In genomic region chr6:28355743-28356665, GRCh38 we compare ENCODE assay signal across 8 cellular contexts. TPM values are rescaled to one million over a fixed set of nuclear protein-coding genes. Genes with fewer than 3 reads are reported as not detected.
DNase-seq lines count a peak whose midpoint lies in the region; ATAC-seq and TF ChIP-seq lines count a peak whose summit lies in the region.

No MANE protein-coding gene starts in this region.

- peak overlapping the region in 1 of 2 experiments; percentile 73 for H3K14ac ChIP-seq in mesenchymal stem cell (ENCODE audit: low read length in 2 of 2)

- no peak overlapping the region for H2BK5ac ChIP-seq in mesenchymal stem cell (ENCODE audit: low read depth, low read length, poor library complexity, severe bottlenecking)

- peak overlapping the region; percentile 90 for H2BK120ac ChIP-seq in mesenchymal stem cell (ENCODE audit: low read depth, low read length)

- H2AFZ ChIP-seq in mesenchymal stem cell (ENCODE audit: low read depth, low read length): no peak overlapping the region

- peaks cover 14% of the 10 kb centered on the region for H3K9me3 ChIP-seq in HUES6 (ENCODE audit: control insufficient read depth, insufficient read depth, low read depth, low read length)
- no peaks in the 10 kb centered on the region for H3K9me3 ChIP-seq in mesenchymal stem cell (ENCODE audit: control insufficient read depth, low read length)

- WGBS in mesenchymal stem cell: 19% methylated on average over 19 of the region's 19 CpGs

- peak overlapping the region; percentile 95 for H4K91ac ChIP-seq in mesenchymal stem cell (ENCODE audit: low read length)

- H3K4ac ChIP-seq in mesenchymal stem cell (ENCODE audit: low read depth in 1 of 2, low read length in 2 of 2): peak overlapping the region; percentile 83 to 96

- peak; percentile 86 for TF ChIP-seq CTCF in endothelial cell (IDR thresholded peaks at IDR 0.05; ENCODE audit: unreplicated experiment)

- peak overlapping the region; percentile 55 for H2AK5ac ChIP-seq in mesenchymal stem cell (ENCODE audit: low read length, severe bottlenecking)

- H2BK12ac ChIP-seq in mesenchymal stem cell (ENCODE audit: low read length in 2 of 2): peak overlapping the region; percentile 7 to 84

- no peaks in the 10 kb centered on the region for H3K27me3 ChIP-seq in HUES6 (ENCODE audit: control insufficient read depth, insufficient read depth, low read length)
- H3K27me3 ChIP-seq in mesenchymal stem cell (ENCODE audit: control insufficient read depth in 1 of 2, insufficient read depth in 1 of 2, low read length in 2 of 2): no peaks in the 10 kb centered on the region

- H3K9me3 Mint-ChIP-seq in endothelial cell (ENCODE audit: unreplicated experiment): no peaks in the 10 kb centered on the region

- peak overlapping the region; percentile 82 for H3K27ac Mint-ChIP-seq in endothelial cell (ENCODE audit: unreplicated experiment)

- peaks cover 4% of the 10 kb centered on the region for H3K27me3 Mint-ChIP-seq in endothelial cell (ENCODE audit: unreplicated experiment)

- peak overlapping the region; percentile 18 for H3K9ac ChIP-seq in HUES6 (ENCODE audit: low read length)
- H3K9ac ChIP-seq in mesenchymal stem cell (ENCODE audit: low read length): peak overlapping the region; percentile 90

- peaks cover 8% of the 10 kb centered on the region for H3K36me3 Mint-ChIP-seq in endothelial cell (ENCODE audit: low read depth, unreplicated experiment)

- ATAC-seq in GM19035 (IDR thresholded peaks at IDR 0.05; ENCODE audit: unreplicated experiment): peak; percentile 85

- H3K23ac ChIP-seq in mesenchymal stem cell (ENCODE audit: low read length in 2 of 2): no peak overlapping the region

- H3K18ac ChIP-seq in mesenchymal stem cell (ENCODE audit: low read depth in 1 of 2, low read length in 2 of 2): peak overlapping the region; percentile 56 to 93

- H3K4me3 Mint-ChIP-seq in endothelial cell (ENCODE audit: unreplicated experiment): peak overlapping the region; percentile 83

- H3K36me3 ChIP-seq in HUES6 (ENCODE audit: control insufficient read depth, insufficient read depth, low read length) (peaks cover 7% of the 10 kb centered on the region), mesenchymal stem cell (ENCODE audit: control insufficient read depth in 1 of 2, insufficient read depth in 2 of 2, low read depth in 1 of 2, low read length in 2 of 2) (peaks cover 2 to 5% of the 10 kb centered on the region in 2 experiments)

- H3K4me1 Mint-ChIP-seq in endothelial cell (ENCODE audit: unreplicated experiment): peaks cover 20% of the 10 kb centered on the region

- H3K4me1 ChIP-seq in HUES6 (ENCODE audit: control insufficient read depth, insufficient read depth, low read length) (peaks cover 14% of the 10 kb centered on the region), mesenchymal stem cell (ENCODE audit: control insufficient read depth, insufficient read depth, low read depth, low read length) (peaks cover 11% of the 10 kb centered on the region)

- DNase-seq in AG20443 (ENCODE audit: low spot score) (peak; percentile 80), NOMO-1 treated with DMSO at 0.1 percent for 48 hours (lab: John Stamatoyannopoulos, UW; ENCODE audit: unreplicated experiment) (peak; percentile 72), endothelial cell (ENCODE audit: low spot score) (peak; percentile 85), mesenchymal stem cell (peak; percentile 93)
- peak; percentile 51 for DNase-seq in activated CD8-positive, alpha-beta memory T cell treated with anti-CD3 and anti-CD28 coated beads, Interleukin-2, amount 50 U/mL, for 4 hours
- DNase-seq in stimulated activated CD8-positive, alpha-beta memory T cell treated with anti-CD3 and anti-CD28 coated beads, Interleukin-2, amount 100 ng/mL, for 1 hour (ENCODE audit: low read depth in 2 of 2): peak; percentile 15 to 23

- H4K8ac ChIP-seq in mesenchymal stem cell (ENCODE audit: low read length): peak overlapping the region; percentile 98

- peaks cover 30% of the 10 kb centered on the region for H3K79me1 ChIP-seq in mesenchymal stem cell (replicated peaks; ENCODE audit: low read length, poor library complexity, severe bottlenecking)

- peak overlapping the region; percentile 50 for H3K4me3 ChIP-seq in HUES6 (ENCODE audit: low read depth, low read length)
- peak overlapping the region; percentile 42 to 84 for H3K4me3 ChIP-seq in mesenchymal stem cell (ENCODE audit: insufficient read depth in 1 of 2, low read depth in 1 of 2, low read length in 2 of 2)

- H3K4me2 ChIP-seq in mesenchymal stem cell (ENCODE audit: low read length, poor library complexity, severe bottlenecking): peak overlapping the region; percentile 20

- no peak overlapping the region; the same call in 1 of the 2 replicates for H3K27ac ChIP-seq in HUES6 (ENCODE audit: low read depth, low read length)
- peak overlapping the region; percentile 64 for H3K27ac ChIP-seq in mesenchymal stem cell (ENCODE audit: low read length, poor library complexity, severe bottlenecking)

- peak overlapping the region; percentile 20 for H2BK15ac ChIP-seq in mesenchymal stem cell (ENCODE audit: low read depth, poor library complexity, severe bottlenecking)

RNA-seq across cellular contexts. Expression of gene ZKSCAN3, which starts 6.3 kb away (rescaled TPM):
- total RNA-seq in endothelial cell (ENCODE audit: unreplicated experiment): 9.5 TPM
- 2.4 TPM for polyA plus RNA-seq in mesenchymal stem cell (2013, experiment 1 of 2)
- 2.6 TPM for polyA plus RNA-seq in mesenchymal stem cell (2013, experiment 2 of 2)

RNA-seq across cellular contexts. Expression of gene ZSCAN31, which starts 20.1 kb away (rescaled TPM):
- total RNA-seq in endothelial cell (ENCODE audit: unreplicated experiment): 3.7 TPM
- 1.3 TPM for polyA plus RNA-seq in mesenchymal stem cell (2013, experiment 1 of 2)
- polyA plus RNA-seq in mesenchymal stem cell (2013, experiment 2 of 2): 1.2 TPM

RNA-seq across cellular contexts. Expression of gene ZSCAN12, which starts 43.5 kb away (rescaled TPM):
- 9.5 TPM for total RNA-seq in endothelial cell (ENCODE audit: unreplicated experiment)
- 2.5 TPM for polyA plus RNA-seq in mesenchymal stem cell (2013, experiment 1 of 2)
- 2.4 TPM for polyA plus RNA-seq in mesenchymal stem cell (2013, experiment 2 of 2)

Comparison
In these comparisons a context has a peak if more than half of its experiments do, and no peak if none do; other contexts are left out.
1. DNase-seq: peak in every context shown above with its lines; median percentile 93 in mesenchymal stem cell; 85 in endothelial cell; 80 in AG20443; 72 in NOMO-1 treated with DMSO at 0.1 percent for 48 hours; 51 in activated CD8-positive, alpha-beta memory T cell treated with anti-CD3 and anti-CD28 coated beads, Interleukin-2, amount 50 U/mL, for 4 hours; 19 in stimulated activated CD8-positive, alpha-beta memory T cell treated with anti-CD3 and anti-CD28 coated beads, Interleukin-2, amount 100 ng/mL, for 1 hour.